Comparison of ENCODE assay signal across 1 cellular context in genomic region chr7:74185636-74186035, GRCh38.
TF ChIP-seq lines count a peak whose summit lies in the region.

No MANE protein-coding gene starts in this region.

TF ChIP-seq in WTC11, 78 proteins besides CTCF, POLR2A, EP300 and RAD21 (continued from another document):
- TF ChIP-seq, protein P1, sequence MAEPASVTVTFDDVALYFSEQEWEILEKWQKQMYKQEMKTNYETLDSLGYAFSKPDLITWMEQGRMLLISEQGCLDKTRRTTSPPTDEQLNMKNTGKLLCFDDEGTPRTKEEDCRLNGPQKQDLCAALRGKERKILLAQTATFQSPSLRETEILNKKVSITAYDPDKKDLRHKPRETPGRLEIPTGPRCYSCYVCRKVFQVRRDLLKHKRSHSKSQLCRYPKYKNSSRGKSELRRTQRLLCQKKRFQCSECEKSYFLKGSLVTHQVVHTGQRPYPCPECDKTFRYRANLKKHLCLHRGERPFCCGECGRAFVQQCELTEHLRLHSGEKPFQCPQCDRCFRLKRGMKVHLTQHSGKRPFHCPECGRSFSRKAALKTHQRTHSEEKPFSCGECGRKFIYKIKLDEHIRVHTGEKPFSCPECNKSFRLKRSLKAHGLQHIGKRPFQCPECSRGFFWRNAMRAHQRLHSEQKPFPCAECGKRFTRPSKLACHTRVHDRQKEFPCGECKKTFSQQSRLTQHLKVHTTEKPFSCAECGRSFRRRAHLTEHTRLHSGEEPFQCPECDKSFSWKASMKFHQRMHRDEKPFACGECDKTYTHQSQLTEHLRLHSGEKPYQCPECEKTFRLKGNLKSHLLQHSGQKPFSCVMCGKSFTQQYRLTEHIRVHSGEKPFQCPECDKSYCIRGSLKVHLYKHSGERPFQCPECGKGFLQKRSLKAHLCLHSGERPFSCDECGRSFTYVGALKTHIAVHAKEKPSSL (CRISPR knock-in tag; conservative IDR thresholded peaks at IDR 0.05), result no peak
- TF ChIP-seq CDX4 (CRISPR knock-in tag; IDR thresholded peaks at IDR 0.05; ENCODE audit: borderline replicate concordance) (no peak), NFE2L1 (CRISPR knock-in tag; IDR thresholded peaks at IDR 0.05) (no peak), FOXP4 (CRISPR knock-in tag; IDR thresholded peaks at IDR 0.05) (no peak)
- TF ChIP-seq, protein P2, sequence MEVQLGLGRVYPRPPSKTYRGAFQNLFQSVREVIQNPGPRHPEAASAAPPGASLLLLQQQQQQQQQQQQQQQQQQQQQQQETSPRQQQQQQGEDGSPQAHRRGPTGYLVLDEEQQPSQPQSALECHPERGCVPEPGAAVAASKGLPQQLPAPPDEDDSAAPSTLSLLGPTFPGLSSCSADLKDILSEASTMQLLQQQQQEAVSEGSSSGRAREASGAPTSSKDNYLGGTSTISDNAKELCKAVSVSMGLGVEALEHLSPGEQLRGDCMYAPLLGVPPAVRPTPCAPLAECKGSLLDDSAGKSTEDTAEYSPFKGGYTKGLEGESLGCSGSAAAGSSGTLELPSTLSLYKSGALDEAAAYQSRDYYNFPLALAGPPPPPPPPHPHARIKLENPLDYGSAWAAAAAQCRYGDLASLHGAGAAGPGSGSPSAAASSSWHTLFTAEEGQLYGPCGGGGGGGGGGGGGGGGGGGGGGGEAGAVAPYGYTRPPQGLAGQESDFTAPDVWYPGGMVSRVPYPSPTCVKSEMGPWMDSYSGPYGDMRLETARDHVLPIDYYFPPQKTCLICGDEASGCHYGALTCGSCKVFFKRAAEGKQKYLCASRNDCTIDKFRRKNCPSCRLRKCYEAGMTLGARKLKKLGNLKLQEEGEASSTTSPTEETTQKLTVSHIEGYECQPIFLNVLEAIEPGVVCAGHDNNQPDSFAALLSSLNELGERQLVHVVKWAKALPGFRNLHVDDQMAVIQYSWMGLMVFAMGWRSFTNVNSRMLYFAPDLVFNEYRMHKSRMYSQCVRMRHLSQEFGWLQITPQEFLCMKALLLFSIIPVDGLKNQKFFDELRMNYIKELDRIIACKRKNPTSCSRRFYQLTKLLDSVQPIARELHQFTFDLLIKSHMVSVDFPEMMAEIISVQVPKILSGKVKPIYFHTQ (CRISPR knock-in tag; IDR thresholded peaks at IDR 0.05), result no peak
